In the genomic region with DNA sequence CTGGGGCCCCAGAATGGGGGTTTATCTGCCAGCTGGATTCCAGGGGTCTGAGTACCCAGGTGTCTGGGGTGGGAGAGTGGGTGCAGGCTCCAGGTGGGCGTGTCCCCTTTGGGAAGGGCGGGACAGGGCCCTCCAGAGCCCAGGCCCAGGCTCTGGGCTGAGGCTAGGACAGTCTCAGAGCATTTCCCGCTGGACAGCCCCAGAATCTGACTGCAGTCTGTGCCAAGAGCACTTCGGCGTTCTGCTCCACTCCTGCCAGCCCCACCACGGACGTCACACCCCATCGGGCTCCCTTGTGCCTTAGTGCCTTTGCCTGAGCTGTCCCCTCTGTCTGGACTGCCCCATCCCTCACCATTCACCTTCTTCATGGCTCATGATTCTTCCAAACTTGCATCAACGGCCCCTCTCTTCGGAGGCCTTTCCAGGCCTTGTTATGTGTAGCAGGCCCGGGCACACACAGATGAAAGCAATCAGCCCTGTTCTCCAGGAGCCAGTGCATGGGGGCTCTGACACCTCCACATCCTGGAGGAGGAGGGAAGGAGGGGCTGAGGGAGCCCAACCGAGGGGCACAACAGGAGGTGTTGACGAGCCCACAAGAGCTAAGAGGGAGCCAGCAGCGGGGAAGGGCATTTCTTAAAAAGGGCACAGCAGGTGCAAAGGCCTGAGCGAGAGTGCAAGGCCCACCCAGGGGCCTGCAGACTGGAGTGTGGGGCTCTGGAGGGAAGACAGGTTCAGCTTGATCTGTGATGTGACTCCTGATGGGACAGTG, we compare ENCODE assay signal across 20 cellular contexts. TPM values are rescaled to one million over a fixed set of nuclear protein-coding genes. Genes with fewer than 3 reads are reported as not detected.
DNase-seq lines count a peak whose midpoint lies in the region; ATAC-seq and TF ChIP-seq lines count a peak whose summit lies in the region.
"Had no signal": no experiment of that assay in that cellular context is flagged by ENCODE, and none has a peak within 500 bp of the region (broad histone marks: within the 10 kb centered on the region; RNA-seq: fewer than 3 reads in every experiment).

No MANE protein-coding gene starts in this region.

- DNase-seq in cardiac muscle cell (ENCODE audit: low read depth in 1 of 2, low spot score in 1 of 2) (peak in 1 of 2 donors; percentile 14), mucosa of descending colon (no peak), upper lobe of right lung (no peak), PC-3 (no peak), MG63 (no peak), DMS 273 (lab: John Stamatoyannopoulos, UW; ENCODE audit: unreplicated experiment) (no peak)
- DNase-seq: activated CD4-positive, alpha-beta memory T cell treated with anti-CD3 and anti-CD28 coated beads, Interleukin-2, amount 10 ng/mL, durations not matched to agents 7 days and 5 days; activated CD4-positive, CD25-positive, alpha-beta regulatory T cell; activated effector memory CD4-positive, alpha-beta T cell treated with anti-CD3 and anti-CD28 coated beads, Interleukin-2, amount 50 U/mL, for 16 hours; activated naive CD8-positive, alpha-beta T cell treated with anti-CD3 and anti-CD28 coated beads, Interleukin-2, amount 50 U/mL, for 24 hours; body of pancreas; CD8-positive, alpha-beta memory T cell; effector memory CD4-positive, alpha-beta T cell; kidney glomerular epithelial cell; RPMI8226; stimulated activated naive B cell treated with anti-CD40 and anti-IgM and Interleukin-4, amounts not matched to agents 10 μg/mL and 1 μg/mL and 100 μg/mL, for 72 hours; T1000; testis had no signal

- TF ChIP-seq CTCF in cardiac muscle cell (IDR thresholded peaks at IDR 0.05; ENCODE audit: low read depth, low read length) (no peak), mucosa of descending colon (IDR thresholded peaks at IDR 0.05) (no peak), upper lobe of right lung (IDR thresholded peaks at IDR 0.05) (no peak), PC-3 (conservative IDR thresholded peaks at IDR 0.05; ENCODE audit: low read depth, low read length) (no peak)

- H3K27me3 ChIP-seq in HUES48 (ENCODE audit: control insufficient read depth, insufficient read depth, low read length) (no peaks in the 10 kb centered on the region), cardiac muscle cell (no peaks in the 10 kb centered on the region), upper lobe of right lung (no peaks in the 10 kb centered on the region), PC-3 (ENCODE audit: low read length) (no peaks in the 10 kb centered on the region), MG63 (no peaks in the 10 kb centered on the region)
- H3K27me3 ChIP-seq: body of pancreas, testis had no signal

- no peak overlapping the region for H2AFZ ChIP-seq in PC-3 (ENCODE audit: low read length)

- no peaks in the 10 kb centered on the region for H3K9me2 ChIP-seq in PC-3 (replicated peaks; ENCODE audit: low read length)

- no peaks in the 10 kb centered on the region for H3F3A ChIP-seq in PC-3 (ENCODE audit: low read length, unreplicated experiment)

- H3K27ac ChIP-seq in HUES48 (ENCODE audit: low read depth, low read length) (peak overlapping the region; percentile 29), cardiac muscle cell (peak overlapping the region; percentile 80), upper lobe of right lung (no peak overlapping the region), PC-3 (ENCODE audit: low read length) (no peak overlapping the region)
- H3K27ac ChIP-seq: body of pancreas, testis had no signal

- no peak overlapping the region for H3K4me3 ChIP-seq in HUES48 (ENCODE audit: low read depth, low read length)
- no peak overlapping the region for H3K4me3 ChIP-seq in cardiac muscle cell
- H3K4me3 ChIP-seq in mucosa of descending colon = no peak overlapping the region
- H3K4me3 ChIP-seq in upper lobe of right lung = no peak overlapping the region
- H3K4me3 ChIP-seq in PC-3 (ENCODE audit: low read length) = no peak overlapping the region
- H3K4me3 ChIP-seq in MG63 = no peak overlapping the region
- H3K4me3 ChIP-seq: body of pancreas, smooth muscle cell, testis had no signal

- H3K36me3 ChIP-seq in HUES48 (ENCODE audit: control insufficient read depth, insufficient read depth, low read length) = no peaks in the 10 kb centered on the region
- no peaks in the 10 kb centered on the region for H3K36me3 ChIP-seq in cardiac muscle cell
- H3K36me3 ChIP-seq in mucosa of descending colon (ENCODE audit: low read depth) = no peaks in the 10 kb centered on the region
- no peaks in the 10 kb centered on the region for H3K36me3 ChIP-seq in upper lobe of right lung
- H3K36me3 ChIP-seq in PC-3 (ENCODE audit: low read depth, low read length) = no peaks in the 10 kb centered on the region
- peaks cover 8% of the 10 kb centered on the region; the same call in 1 of the 2 replicates for H3K36me3 ChIP-seq in MG63

- H3K9ac ChIP-seq in HUES48 (ENCODE audit: low read depth, low read length) (no peak overlapping the region), PC-3 (ENCODE audit: low read length) (no peak overlapping the region)

- no peaks in the 10 kb centered on the region for H3K79me2 ChIP-seq in PC-3 (ENCODE audit: low read length)

- no peaks in the 10 kb centered on the region for H3K9me3 ChIP-seq in HUES48 (ENCODE audit: control insufficient read depth, insufficient read depth, low read length)
- no peaks in the 10 kb centered on the region for H3K9me3 ChIP-seq in cardiac muscle cell (ENCODE audit: low read depth)
- no peaks in the 10 kb centered on the region for H3K9me3 ChIP-seq in mucosa of descending colon
- H3K9me3 ChIP-seq in upper lobe of right lung = no peaks in the 10 kb centered on the region
- no peaks in the 10 kb centered on the region for H3K9me3 ChIP-seq in PC-3 (ENCODE audit: low read length)
- no peaks in the 10 kb centered on the region for H3K9me3 ChIP-seq in MG63
- H3K9me3 ChIP-seq: body of pancreas, testis had no signal

- intact Hi-C loops in mucosa of descending colon (cut with DNase I, micrococcal nuclease) (no loop called here), upper lobe of right lung (cut with DNase I) (no loop called here), PC-3 (cut with micrococcal nuclease) (no loop called here)

- BruUV-seq in PC-3 (replicated peaks; lab: Mats Ljungman, UMichigan) = no TSS peak

- H3K4me2 ChIP-seq in PC-3 (ENCODE audit: low read length) = no peak overlapping the region
- H3K4me2 ChIP-seq: smooth muscle cell had no signal

- CTCF ChIA-PET in PC-3 (lab: Charles Lee) = no interaction called here

- H3K4me1 ChIP-seq in HUES48 (ENCODE audit: control insufficient read depth, insufficient read depth, low read length) (no peaks in the 10 kb centered on the region), cardiac muscle cell (ENCODE audit: low read depth) (peaks cover 7% of the 10 kb centered on the region), mucosa of descending colon (ENCODE audit: low read depth) (no peaks in the 10 kb centered on the region), upper lobe of right lung (no peaks in the 10 kb centered on the region), PC-3 (ENCODE audit: insufficient read depth, low read length) (no peaks in the 10 kb centered on the region)
- H3K4me1 ChIP-seq: body of pancreas, testis had no signal

- H4K20me1 ChIP-seq in PC-3 (ENCODE audit: low read length) = no peaks in the 10 kb centered on the region

- ATAC-seq in mucosa of descending colon = peak; percentile 12
- peak; percentile 47 for ATAC-seq in upper lobe of right lung
- no peak for ATAC-seq in PC-3
- ATAC-seq: body of pancreas; stimulated activated naive B cell treated with anti-CD40 and anti-IgM and Interleukin-4, amounts not matched to agents 10 μg/mL and 1 μg/mL and 100 μg/mL, for 72 hours had no signal

- POLR2A ChIA-PET in PC-3 (lab: Charles Lee; ENCODE audit: unreplicated experiment) = no interaction called here

RNA-seq across cellular contexts. Expression of a gene that starts 41.6 kb away (rescaled TPM):
- total RNA-seq in cardiac muscle cell = 33.0 and 51.4 TPM in 2 replicates
- 29.6 and 49.3 TPM in 2 replicates for polyA plus RNA-seq in cardiac muscle cell
- 10 to 100 TPM; 10.5 to 30.7 (median 12.7) TPM for total RNA-seq in mucosa of descending colon
- 30.5 TPM for total RNA-seq in upper lobe of right lung
- 14.9 and 21.9 TPM in 2 replicates for total RNA-seq in PC-3 (2014; rRNA removed)
- total RNA-seq in MG63 (2014; rRNA removed; shearing (Covaris generic); ENCODE audit: low replicate concordance) = 9.9 and 12.5 TPM in 2 replicates
- polyA plus RNA-seq: CD8-positive, alpha-beta memory T cell had no signal

Comparison
In these comparisons a context has a peak if more than half of its experiments do, and no peak if none do; other contexts are left out.
1. H3K27ac ChIP-seq: peak in HUES48 (single experiment) and cardiac muscle cell (single experiment); none in upper lobe of right lung (single experiment) and PC-3 (single experiment).